1 cellular context compared by ENCODE assay signal in genomic region chr7:47142169-47142866, GRCh38.
A peak's percentile ranks its signal among the peaks of the same experiment; 100 is the strongest.
TF ChIP-seq lines count a peak whose summit lies in the region.

No MANE protein-coding gene starts in this region.

TF ChIP-seq in IMR-90, 13 proteins besides CTCF, POLR2A, EP300 and RAD21:
- TF ChIP-seq CEBPB (IDR thresholded peaks at IDR 0.05; ENCODE audit: low read depth, low read length), result peak; percentile 42; the same call in 1 of the 2 replicates
- no peak for TF ChIP-seq USF2 (IDR thresholded peaks at IDR 0.05; ENCODE audit: low read depth, low read length)
TF ChIP-seq in IMR-90: peak in this region for 1.
